Comparison of ENCODE assay signal across 37 cellular contexts in the genomic region with DNA sequence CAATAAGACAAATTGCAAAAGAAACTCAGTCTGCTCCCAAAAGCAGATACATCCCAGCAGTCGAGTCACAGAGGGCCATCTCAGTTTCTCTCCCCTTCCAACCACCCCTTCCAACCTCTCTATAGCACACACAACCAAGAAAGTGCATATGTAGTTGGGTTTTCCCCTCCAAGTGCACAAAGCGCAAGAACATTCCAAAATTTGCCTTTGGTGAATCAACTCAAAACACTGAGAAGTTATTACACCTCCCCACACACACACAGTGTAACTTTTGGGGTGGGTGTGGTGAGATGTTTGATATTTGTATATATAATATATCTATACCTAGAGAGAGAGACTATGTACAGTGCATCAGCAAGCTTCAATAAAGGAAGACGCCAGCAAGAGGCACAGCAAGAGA. TPM values are rescaled to one million over a fixed set of nuclear protein-coding genes. Genes with fewer than 3 reads are reported as not detected.
"Had no signal": no experiment of that assay in that cellular context is flagged by ENCODE, and none has a peak within 500 bp of the region (broad histone marks: within the 10 kb centered on the region; RNA-seq: fewer than 3 reads in every experiment).

No MANE protein-coding gene starts in this region.

- H3K9me3 ChIP-seq: MG63 had no signal

- H3K4me3 ChIP-seq: MG63 had no signal

- H3K27me3 ChIP-seq: MG63 had no signal

- DNase-seq: Karpas-422, Kasumi-1, MG63, MM.1S, MV-4-11, NCI-H1048, NCI-H1092, NCI-H1092 treated with DMSO at 0.1 percent for 48 hours, NCI-H1105, NCI-H1105 treated with DMSO at 0.1 percent for 48 hours, NCI-H1417, NCI-H1417 treated with DMSO at 0.1 percent for 48 hours, NCI-H1436, NCI-H1436 treated with DMSO at 0.1 percent for 48 hours, NCI-H146, NCI-H1694, NCI-H1694 treated with DMSO at 0.1 percent for 48 hours, NCI-H187, NCI-H187 treated with DMSO at 0.1 percent for 48 hours, NCI-H1930, NCI-H2029, NCI-H2029 treated with DMSO at 0.1 percent for 48 hours, NCI-H2081, NCI-H2081 treated with DMSO at 0.1 percent for 48 hours, NCI-H2107, NCI-H2171, NCI-H2171 treated with DMSO at 0.1 percent for 48 hours, NCI-H2227 treated with DMSO at 0.1 percent for 48 hours, NCI-H226, NCI-H345, NCI-H446, NCI-H446 treated with DMSO at 0.1 percent for 48 hours, NCI-H510A, NCI-H510A treated with DMSO at 0.1 percent for 48 hours had no signal

- H3K36me3 ChIP-seq: MG63 had no signal

RNA-seq across cellular contexts. Expression of a gene that starts 10.2 kb away (rescaled TPM):
- total RNA-seq: LHCN-M2, MCF 10A, NCI-H460 had no signal

RNA-seq across cellular contexts. Expression of a gene that starts 13.6 kb away (rescaled TPM):
- total RNA-seq: LHCN-M2, MCF 10A, NCI-H460 had no signal
